Comparison of ENCODE assay signal across 9 cellular contexts in genomic region chr2:12412898-12413305, GRCh38.
DNase-seq lines count a peak whose midpoint lies in the region; ATAC-seq and TF ChIP-seq lines count a peak whose summit lies in the region.
"Had no signal": no experiment of that assay in that cellular context is flagged by ENCODE, and none has a peak within 500 bp of the region (broad histone marks: within the 10 kb centered on the region; RNA-seq: fewer than 3 reads in every experiment).

No MANE protein-coding gene starts in this region.

- TF ChIP-seq CTCF in GM10248 (IDR thresholded peaks at IDR 0.05; ENCODE audit: control extremely low read depth, extremely low read depth, low read depth, missing control alignments) (no peak), ascending aorta (IDR thresholded peaks at IDR 0.05) (no peak), breast epithelium (IDR thresholded peaks at IDR 0.05) (no peak), sigmoid colon (IDR thresholded peaks at IDR 0.05) (no peak)

- peaks cover 9% of the 10 kb centered on the region for H3K4me1 ChIP-seq in effector memory CD4-positive, alpha-beta T cell (ENCODE audit: control insufficient read depth, insufficient read depth, low read length, poor library complexity, severe bottlenecking)
- H3K4me1 ChIP-seq in ascending aorta: no peaks in the 10 kb centered on the region
- H3K4me1 ChIP-seq in breast epithelium: no peaks in the 10 kb centered on the region
- no peaks in the 10 kb centered on the region for H3K4me1 ChIP-seq in sigmoid colon

- no peaks in the 10 kb centered on the region for H3K27me3 ChIP-seq in effector memory CD4-positive, alpha-beta T cell (replicated peaks; ENCODE audit: control insufficient read depth, insufficient read depth, low read length, poor library complexity, severe bottlenecking)
- no peaks in the 10 kb centered on the region for H3K27me3 ChIP-seq in ascending aorta
- H3K27me3 ChIP-seq in breast epithelium: no peaks in the 10 kb centered on the region
- H3K27me3 ChIP-seq in sigmoid colon: no peaks in the 10 kb centered on the region

- DNase-seq in GM10248 (ENCODE audit: extremely low spot score) (peak; percentile 19), MV-4-11 (lab: John Stamatoyannopoulos, UW) (peak; percentile 47), ascending aorta (ENCODE audit: low spot score in 2 of 2) (no peak), LoVo (ENCODE audit: low spot score) (no peak), breast epithelium (ENCODE audit: low spot score in 2 of 2) (no peak), sigmoid colon (no peak)
- peak in 2 of 3 donors; percentile 5 to 14 for DNase-seq in effector memory CD4-positive, alpha-beta T cell

- ATAC-seq in GM21717 (IDR thresholded peaks at IDR 0.05; ENCODE audit: unreplicated experiment): peak; percentile 97

- intact Hi-C loops in ascending aorta (cut with DNase I) (no loop called here), breast epithelium (cut with DNase I; ENCODE audit: low total_unique reads) (no loop called here), sigmoid colon (cut with DNase I) (no loop called here)

- CTCF ChIA-PET in GM10248 (lab: Yijun Ruan, JAX): no interaction called here

- no peak for TF ChIP-seq POLR2A in breast epithelium (IDR thresholded peaks at IDR 0.05)
- TF ChIP-seq POLR2A in sigmoid colon (IDR thresholded peaks at IDR 0.05): no peak

- POLR2A ChIA-PET in GM10248 (lab: Yijun Ruan, JAX): no interaction called here

- H3K36me3 ChIP-seq in effector memory CD4-positive, alpha-beta T cell (ENCODE audit: control insufficient read depth, insufficient read depth, low read length): no peaks in the 10 kb centered on the region
- H3K36me3 ChIP-seq in ascending aorta: no peaks in the 10 kb centered on the region
- H3K36me3 ChIP-seq in breast epithelium: no peaks in the 10 kb centered on the region
- no peaks in the 10 kb centered on the region for H3K36me3 ChIP-seq in sigmoid colon

- no peaks in the 10 kb centered on the region for H3K9me3 ChIP-seq in effector memory CD4-positive, alpha-beta T cell (ENCODE audit: control insufficient read depth, low read length)
- H3K9me3 ChIP-seq in ascending aorta (no peaks in the 10 kb centered on the region), breast epithelium (no peaks in the 10 kb centered on the region), sigmoid colon (no peaks in the 10 kb centered on the region)

- no peak for TF ChIP-seq EP300 in sigmoid colon (IDR thresholded peaks at IDR 0.05)

- H3K4me3 ChIP-seq in effector memory CD4-positive, alpha-beta T cell (ENCODE audit: insufficient read depth, low read depth, low read length, poor library complexity, severe bottlenecking): no peak overlapping the region
- no peak overlapping the region for H3K4me3 ChIP-seq in ascending aorta
- no peak overlapping the region for H3K4me3 ChIP-seq in breast epithelium
- no peak overlapping the region for H3K4me3 ChIP-seq in sigmoid colon

- no peak overlapping the region for H3K27ac ChIP-seq in effector memory CD4-positive, alpha-beta T cell (ENCODE audit: insufficient read depth, low read length, poor library complexity, severe bottlenecking)
- H3K27ac ChIP-seq in ascending aorta: no peak overlapping the region
- no peak overlapping the region for H3K27ac ChIP-seq in breast epithelium
- H3K27ac ChIP-seq in sigmoid colon: no peak overlapping the region
- H3K27ac ChIP-seq: epithelial cell of prostate had no signal

- WGBS in sigmoid colon, 2 donors: 55 to 69% methylated on average over 3 of the region's 3 CpGs

Comparison
In these comparisons a context has a peak if more than half of its experiments do, and no peak if none do; other contexts are left out.
1. DNase-seq: peak in GM10248 (single experiment), MV-4-11 (single experiment) and effector memory CD4-positive, alpha-beta T cell (2 of 3); none in ascending aorta (0 of 2), LoVo (single experiment), breast epithelium (0 of 2) and sigmoid colon (single experiment).